Comparison of ENCODE assay signal across 8 cellular contexts in the genomic region with DNA sequence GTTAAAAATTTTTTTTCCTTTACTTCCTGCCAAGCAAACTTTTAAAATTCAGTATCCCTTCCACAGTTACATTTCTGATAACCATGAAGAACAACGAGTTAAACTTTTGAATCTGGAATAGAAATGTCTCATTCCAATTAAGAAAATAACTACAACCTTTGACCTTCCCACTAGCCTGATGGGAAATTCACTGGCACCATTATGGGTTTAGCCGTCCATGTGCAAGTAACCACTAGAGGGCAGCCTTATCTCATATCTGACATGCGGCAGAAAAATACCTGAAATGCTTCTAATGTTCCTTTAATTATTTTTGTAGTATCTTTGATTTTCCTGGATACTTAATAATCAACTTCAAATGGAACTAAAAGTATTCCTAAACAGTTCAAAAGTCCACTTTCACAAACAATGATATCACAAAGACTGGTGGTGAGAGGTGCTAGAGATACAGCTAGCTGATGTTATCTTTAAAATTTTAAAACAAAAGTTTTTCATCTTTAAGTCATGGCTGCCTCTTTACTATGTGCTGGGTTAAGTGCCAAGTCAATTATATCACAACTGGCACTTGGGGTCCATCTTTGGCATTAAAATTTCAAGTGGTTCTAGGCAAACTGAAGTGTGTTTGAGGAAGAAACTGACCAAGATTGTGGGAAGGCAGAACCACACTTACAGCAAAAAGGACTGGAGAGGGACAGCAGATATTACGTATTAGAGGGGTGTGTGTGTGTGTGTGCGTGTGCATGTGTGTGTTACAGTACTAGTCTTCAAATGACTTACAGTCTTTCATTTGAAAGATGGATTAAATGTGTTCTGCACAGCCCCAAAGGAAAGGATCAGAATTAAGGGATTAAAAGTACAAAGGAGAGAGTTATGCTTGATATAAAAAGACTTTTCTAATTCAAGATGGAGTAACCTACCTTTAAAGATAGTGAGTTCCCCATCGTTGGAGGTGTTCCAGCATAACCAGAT.
A peak's percentile ranks its signal among the peaks of the same experiment; 100 is the strongest.
DNase-seq lines count a peak whose midpoint lies in the region; ATAC-seq and TF ChIP-seq lines count a peak whose summit lies in the region.

No MANE protein-coding gene starts in this region.

- peaks cover 84% of the 10 kb centered on the region for H3K4me1 Mint-ChIP-seq in activated CD8-positive, alpha-beta memory T cell treated with anti-CD3 and anti-CD28 coated beads, Interleukin-2, amount 10 ng/mL, durations not matched to agents 7 days and 5 days
- H3K4me1 Mint-ChIP-seq in activated naive CD8-positive, alpha-beta T cell treated with anti-CD3 and anti-CD28 coated beads, Interleukin-2, amount 50 U/mL, for 24 hours: peaks cover 92% of the 10 kb centered on the region

- H3K4me2 ChIP-seq in Karpas-422 (ENCODE audit: low read depth, low read length, poor library complexity, severe bottlenecking) (no peak overlapping the region), PC-9 (no peak overlapping the region)

- CTCF ChIA-PET in activated CD8-positive, alpha-beta memory T cell treated with anti-CD3 and anti-CD28 coated beads, Interleukin-2, amount 10 ng/mL, durations not matched to agents 7 days and 5 days (lab: Charles Lee): interaction anchor here (0.6 to 7.7 kb wide), 32 partner anchors 9 to 584 kb away, joined by 3 to 75 read pairs (median 4); no protein-coding TSS in a partner anchor
- CTCF ChIA-PET in PC-9 (lab: Charles Lee): interaction anchor here (0.9 to 1.2 kb wide), 3 partner anchors 331 to 1248 kb away, joined by 3 to 11 read pairs (median 6); no protein-coding TSS in a partner anchor

- H3K27ac ChIP-seq in Karpas-422 (ENCODE audit: low read length): no peak overlapping the region
- no peak overlapping the region for H3K27ac ChIP-seq in PC-9
- no peak overlapping the region for H3K27ac ChIP-seq in prostate gland

- H3K27me3 ChIP-seq in Karpas-422 (ENCODE audit: low read length): no peaks in the 10 kb centered on the region
- H3K27me3 ChIP-seq in PC-9 (ENCODE audit: insufficient read depth, low read depth): no peaks in the 10 kb centered on the region
- no peaks in the 10 kb centered on the region for H3K27me3 ChIP-seq in prostate gland (replicated peaks; ENCODE audit: insufficient read depth)

- POLR2A ChIA-PET in PC-9 (lab: Charles Lee; ENCODE audit: unreplicated experiment): interaction anchor here (0.9 kb wide), 1 partner anchor 1133 kb away, joined by 4 read pairs; no protein-coding TSS in a partner anchor

- H3F3A ChIP-seq in PC-9 (ENCODE audit: insufficient read depth, low read depth): peaks cover 3% of the 10 kb centered on the region; the same call in 1 of the 2 replicates

- no peaks in the 10 kb centered on the region for H3K9me3 ChIP-seq in Karpas-422 (ENCODE audit: low read length)
- H3K9me3 ChIP-seq in PC-9 (ENCODE audit: insufficient read depth, low read depth): no peaks in the 10 kb centered on the region
- H3K9me3 ChIP-seq in prostate gland: no peaks in the 10 kb centered on the region

- no peak overlapping the region for H2AFZ ChIP-seq in Karpas-422 (ENCODE audit: low read length)
- H2AFZ ChIP-seq in PC-9: no peak overlapping the region

- H4K20me1 ChIP-seq in Karpas-422 (ENCODE audit: insufficient read depth, low read depth, low read length) (no peaks in the 10 kb centered on the region), PC-9 (ENCODE audit: insufficient read depth) (no peaks in the 10 kb centered on the region)

- peaks cover 23% of the 10 kb centered on the region for H3K36me3 Mint-ChIP-seq in activated CD8-positive, alpha-beta memory T cell treated with anti-CD3 and anti-CD28 coated beads, Interleukin-2, amount 10 ng/mL, durations not matched to agents 7 days and 5 days
- peaks cover 2% of the 10 kb centered on the region for H3K36me3 Mint-ChIP-seq in activated naive CD8-positive, alpha-beta T cell treated with anti-CD3 and anti-CD28 coated beads, Interleukin-2, amount 50 U/mL, for 24 hours (ENCODE audit: low read depth)

- peaks cover 2% of the 10 kb centered on the region for H3K27me3 Mint-ChIP-seq in activated CD8-positive, alpha-beta memory T cell treated with anti-CD3 and anti-CD28 coated beads, Interleukin-2, amount 10 ng/mL, durations not matched to agents 7 days and 5 days
- no peaks in the 10 kb centered on the region for H3K27me3 Mint-ChIP-seq in activated naive CD8-positive, alpha-beta T cell treated with anti-CD3 and anti-CD28 coated beads, Interleukin-2, amount 50 U/mL, for 24 hours

- intact Hi-C loops in PC-9 (cut with micrococcal nuclease; ENCODE audit: unreplicated experiment): loop anchor here (1.0 to 5.0 kb wide), 6 partner anchors 79 to 1249 kb away; no protein-coding TSS in a partner anchor
- intact Hi-C loops in head of caudate nucleus (cut with DNase I): loop anchor here (5.0 kb wide), 1 partner anchor 1246 kb away; no protein-coding TSS in a partner anchor
- intact Hi-C loops in prostate gland (cut with DNase I): loop anchor here (5.0 to 10.0 kb wide), 2 partner anchors 649 to 1246 kb away; no protein-coding TSS in a partner anchor
- intact Hi-C loops in posterior vena cava (cut with DNase I): loop anchor here (5.0 to 10.0 kb wide), 4 partner anchors 329 to 1249 kb away; no protein-coding TSS in a partner anchor

- no TSS peak for BruUV-seq in PC-9 (replicated peaks; lab: Mats Ljungman, UMichigan)

- no peak overlapping the region for H3K9ac ChIP-seq in Karpas-422 (ENCODE audit: low read length)

- H3K4me3 Mint-ChIP-seq in activated CD8-positive, alpha-beta memory T cell treated with anti-CD3 and anti-CD28 coated beads, Interleukin-2, amount 10 ng/mL, durations not matched to agents 7 days and 5 days: peak overlapping the region; percentile 57
- H3K4me3 Mint-ChIP-seq in activated naive CD8-positive, alpha-beta T cell treated with anti-CD3 and anti-CD28 coated beads, Interleukin-2, amount 50 U/mL, for 24 hours: peak overlapping the region; percentile 55

- peak overlapping the region; percentile 89 for H3K27ac Mint-ChIP-seq in activated CD8-positive, alpha-beta memory T cell treated with anti-CD3 and anti-CD28 coated beads, Interleukin-2, amount 10 ng/mL, durations not matched to agents 7 days and 5 days
- H3K27ac Mint-ChIP-seq in activated naive CD8-positive, alpha-beta T cell treated with anti-CD3 and anti-CD28 coated beads, Interleukin-2, amount 50 U/mL, for 24 hours: peak overlapping the region; percentile 96

- no peak overlapping the region for H3K4me3 ChIP-seq in Karpas-422 (ENCODE audit: low read length)
- H3K4me3 ChIP-seq in PC-9: no peak overlapping the region
- H3K4me3 ChIP-seq in prostate gland: no peak overlapping the region

- H3K36me3 ChIP-seq in Karpas-422 (ENCODE audit: insufficient read depth, low read length) (no peaks in the 10 kb centered on the region), PC-9 (ENCODE audit: low read depth) (no peaks in the 10 kb centered on the region), prostate gland (no peaks in the 10 kb centered on the region)

- peak; percentile 79 for DNase-seq in activated CD8-positive, alpha-beta memory T cell treated with anti-CD3 and anti-CD28 coated beads, Interleukin-2, amount 10 ng/mL, durations not matched to agents 7 days and 5 days
- no peak for DNase-seq in activated CD8-positive, alpha-beta memory T cell treated with anti-CD3 and anti-CD28 coated beads, Interleukin-2, amount 50 U/mL, for 48 hours
- peak; percentile 87 for DNase-seq in Karpas-422
- peak; percentile 38 to 48 for DNase-seq in PC-9
- DNase-seq in activated naive CD8-positive, alpha-beta T cell treated with anti-CD3 and anti-CD28 coated beads, Interleukin-2, amount 50 U/mL, for 24 hours: peak; percentile 48
- peak in 41 of 42 donors; percentile 5 to 87 (median 62) for DNase-seq in head of caudate nucleus
- peak; percentile 64 for DNase-seq in prostate gland (ENCODE audit: low spot score)
- no peak for DNase-seq in posterior vena cava (ENCODE audit: low spot score)

- TF ChIP-seq CTCF in PC-9 (conservative IDR thresholded peaks at IDR 0.05) (peak; percentile 82), prostate gland (IDR thresholded peaks at IDR 0.05) (peak; percentile 53 to 92 (median 84))

- H3K9me2 ChIP-seq in Karpas-422 (replicated peaks; ENCODE audit: insufficient read depth, low read length): no peaks in the 10 kb centered on the region
- no peaks in the 10 kb centered on the region for H3K9me2 ChIP-seq in PC-9 (ENCODE audit: insufficient read depth)

- no peak for TF ChIP-seq POLR2A in prostate gland (IDR thresholded peaks at IDR 0.05)

- no peaks in the 10 kb centered on the region for H3K79me2 ChIP-seq in Karpas-422 (ENCODE audit: low read length)
- no peaks in the 10 kb centered on the region for H3K79me2 ChIP-seq in PC-9 (ENCODE audit: low read depth)

- H3K9me3 Mint-ChIP-seq in activated CD8-positive, alpha-beta memory T cell treated with anti-CD3 and anti-CD28 coated beads, Interleukin-2, amount 10 ng/mL, durations not matched to agents 7 days and 5 days (ENCODE audit: low read depth): no peaks in the 10 kb centered on the region
- H3K9me3 Mint-ChIP-seq in activated naive CD8-positive, alpha-beta T cell treated with anti-CD3 and anti-CD28 coated beads, Interleukin-2, amount 50 U/mL, for 24 hours: no peaks in the 10 kb centered on the region

- WGBS in prostate gland: 27% methylated on average over 6 of the region's 6 CpGs

- ATAC-seq in activated CD8-positive, alpha-beta memory T cell treated with anti-CD3 and anti-CD28 coated beads, Interleukin-2, amount 10 ng/mL, durations not matched to agents 7 days and 5 days: peak; percentile 22
- ATAC-seq in activated naive CD8-positive, alpha-beta T cell treated with anti-CD3 and anti-CD28 coated beads, Interleukin-2, amount 50 U/mL, for 24 hours: no peak

- H3K4me1 ChIP-seq in Karpas-422 (ENCODE audit: low read length): no peaks in the 10 kb centered on the region
- H3K4me1 ChIP-seq in PC-9 (replicated peaks; ENCODE audit: insufficient read depth): peaks cover 8% of the 10 kb centered on the region
- no peaks in the 10 kb centered on the region for H3K4me1 ChIP-seq in prostate gland (replicated peaks)

Comparison
In these comparisons a context has a peak if more than half of its experiments do, and no peak if none do; other contexts are left out.
1. DNase-seq: peak in activated CD8-positive, alpha-beta memory T cell treated with anti-CD3 and anti-CD28 coated beads, Interleukin-2, amount 10 ng/mL, durations not matched to agents 7 days and 5 days (single experiment), Karpas-422 (single experiment), PC-9 (2 of 2), activated naive CD8-positive, alpha-beta T cell treated with anti-CD3 and anti-CD28 coated beads, Interleukin-2, amount 50 U/mL, for 24 hours (single experiment), head of caudate nucleus (41 of 42) and prostate gland (single experiment); none in activated CD8-positive, alpha-beta memory T cell treated with anti-CD3 and anti-CD28 coated beads, Interleukin-2, amount 50 U/mL, for 48 hours (single experiment) and posterior vena cava (single experiment).